Comparison of ENCODE assay signal across 19 cellular contexts in the genomic region with DNA sequence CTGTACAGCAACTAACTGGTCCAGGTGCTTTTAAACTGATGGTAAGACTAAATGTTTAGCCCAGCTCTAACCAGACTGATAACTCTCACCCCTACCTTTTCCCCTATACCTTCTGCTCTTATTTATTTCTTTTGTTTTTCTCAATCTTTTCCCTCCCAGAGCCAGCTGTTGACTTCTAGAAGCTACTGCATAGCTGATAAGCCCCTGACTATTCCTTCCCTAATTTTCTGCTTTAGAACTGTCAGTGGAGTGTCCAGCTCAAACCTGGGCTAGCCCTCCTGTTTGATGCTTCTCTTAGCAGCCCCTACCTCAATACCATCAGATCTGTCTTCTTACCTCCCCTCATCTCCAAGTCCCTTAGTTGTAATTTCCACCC. TPM values are rescaled to one million over a fixed set of nuclear protein-coding genes. Genes with fewer than 3 reads are reported as not detected.
A peak's percentile ranks its signal among the peaks of the same experiment; 100 is the strongest.
DNase-seq lines count a peak whose midpoint lies in the region; ATAC-seq and TF ChIP-seq lines count a peak whose summit lies in the region.
"Had no signal": no experiment of that assay in that cellular context is flagged by ENCODE, and none has a peak within 500 bp of the region (broad histone marks: within the 10 kb centered on the region; RNA-seq: fewer than 3 reads in every experiment).

No MANE protein-coding gene starts in this region.

- H3K4me3 Mint-ChIP-seq in activated naive CD8-positive, alpha-beta T cell treated with anti-CD3 and anti-CD28 coated beads, Interleukin-2, amount 10 ng/mL, durations not matched to agents 7 days and 5 days = no peak overlapping the region
- no peak overlapping the region for H3K4me3 Mint-ChIP-seq in activated naive CD8-positive, alpha-beta T cell treated with anti-CD3 and anti-CD28 coated beads for 36 hours
- H3K4me3 Mint-ChIP-seq: activated naive CD8-positive, alpha-beta T cell; central memory CD8-positive, alpha-beta T cell; endodermal cell had no signal

- H3K27me3 ChIP-seq in RWPE2 (ENCODE audit: insufficient read depth, poor library complexity, severe bottlenecking) (no peaks in the 10 kb centered on the region), esophagus muscularis mucosa (no peaks in the 10 kb centered on the region), thyroid gland (no peaks in the 10 kb centered on the region)
- H3K27me3 ChIP-seq: SJCRH30, vagina had no signal

- H3K4me1 ChIP-seq in RWPE2 (ENCODE audit: insufficient read depth, poor library complexity, severe bottlenecking) (peaks cover 9% of the 10 kb centered on the region), esophagus muscularis mucosa (peaks cover 24 to 55% (median 51%) of the 10 kb centered on the region in 4 donors), thyroid gland (peaks cover 18 to 34% of the 10 kb centered on the region in 2 donors)
- H3K4me1 ChIP-seq: SJCRH30 had no signal

- peaks cover 20% of the 10 kb centered on the region for H3K36me3 Mint-ChIP-seq in activated naive CD8-positive, alpha-beta T cell treated with anti-CD3 and anti-CD28 coated beads, Interleukin-2, amount 10 ng/mL, durations not matched to agents 7 days and 5 days
- H3K36me3 Mint-ChIP-seq in activated naive CD8-positive, alpha-beta T cell treated with anti-CD3 and anti-CD28 coated beads for 36 hours = peaks cover 17% of the 10 kb centered on the region

- peak overlapping the region; percentile 2 for H3K27ac Mint-ChIP-seq in activated naive CD8-positive, alpha-beta T cell treated with anti-CD3 and anti-CD28 coated beads, Interleukin-2, amount 10 ng/mL, durations not matched to agents 7 days and 5 days
- no peak overlapping the region for H3K27ac Mint-ChIP-seq in activated naive CD8-positive, alpha-beta T cell treated with anti-CD3 and anti-CD28 coated beads for 36 hours
- H3K27ac Mint-ChIP-seq: activated naive CD8-positive, alpha-beta T cell; endodermal cell had no signal

- no peak for TF ChIP-seq EP300 in esophagus muscularis mucosa (IDR thresholded peaks at IDR 0.05)

- no peak overlapping the region for H3K4me3 ChIP-seq in RWPE2 (ENCODE audit: severe bottlenecking)
- no peak overlapping the region for H3K4me3 ChIP-seq in esophagus muscularis mucosa
- H3K4me3 ChIP-seq in thyroid gland (replicated peaks in 1 of 3) = no peak overlapping the region
- H3K4me3 ChIP-seq: SJCRH30, vagina had no signal

- H3K9me3 ChIP-seq in RWPE2 (ENCODE audit: severe bottlenecking) (no peaks in the 10 kb centered on the region), esophagus muscularis mucosa (no peaks in the 10 kb centered on the region), thyroid gland (no peaks in the 10 kb centered on the region)
- H3K9me3 ChIP-seq: SJCRH30, vagina had no signal

- H3K36me3 ChIP-seq in RWPE2 (ENCODE audit: low read depth) = no peaks in the 10 kb centered on the region
- peaks cover 0 to 11% (median 0%) of the 10 kb centered on the region in 4 donors for H3K36me3 ChIP-seq in esophagus muscularis mucosa
- no peaks in the 10 kb centered on the region for H3K36me3 ChIP-seq in thyroid gland
- H3K36me3 ChIP-seq: vagina had no signal

- no peak for ATAC-seq in activated naive CD8-positive, alpha-beta T cell treated with anti-CD3 and anti-CD28 coated beads, Interleukin-2, amount 10 ng/mL, durations not matched to agents 7 days and 5 days (ENCODE audit: low read depth)
- ATAC-seq in RWPE2 (ENCODE audit: low read depth) (no peak), HG03442 (IDR thresholded peaks at IDR 0.05; ENCODE audit: unreplicated experiment) (no peak)
- ATAC-seq: left lobe of liver had no signal

- peaks cover 15% of the 10 kb centered on the region for H3K4me1 Mint-ChIP-seq in activated naive CD8-positive, alpha-beta T cell treated with anti-CD3 and anti-CD28 coated beads, Interleukin-2, amount 10 ng/mL, durations not matched to agents 7 days and 5 days
- H3K4me1 Mint-ChIP-seq in activated naive CD8-positive, alpha-beta T cell treated with anti-CD3 and anti-CD28 coated beads for 36 hours = peaks cover 12% of the 10 kb centered on the region
- H3K4me1 Mint-ChIP-seq: central memory CD8-positive, alpha-beta T cell had no signal

- no peaks in the 10 kb centered on the region for H3K9me3 Mint-ChIP-seq in activated naive CD8-positive, alpha-beta T cell treated with anti-CD3 and anti-CD28 coated beads, Interleukin-2, amount 10 ng/mL, durations not matched to agents 7 days and 5 days
- H3K9me3 Mint-ChIP-seq in activated naive CD8-positive, alpha-beta T cell treated with anti-CD3 and anti-CD28 coated beads for 36 hours = no peaks in the 10 kb centered on the region
- H3K9me3 Mint-ChIP-seq: central memory CD8-positive, alpha-beta T cell; endodermal cell had no signal

- H3K27me3 Mint-ChIP-seq in activated naive CD8-positive, alpha-beta T cell treated with anti-CD3 and anti-CD28 coated beads, Interleukin-2, amount 10 ng/mL, durations not matched to agents 7 days and 5 days = no peaks in the 10 kb centered on the region
- H3K27me3 Mint-ChIP-seq in activated naive CD8-positive, alpha-beta T cell treated with anti-CD3 and anti-CD28 coated beads for 36 hours = no peaks in the 10 kb centered on the region
- H3K27me3 Mint-ChIP-seq: activated naive CD8-positive, alpha-beta T cell; central memory CD8-positive, alpha-beta T cell had no signal

- H3K27ac ChIP-seq in RWPE2 (ENCODE audit: poor library complexity, severe bottlenecking) = peak overlapping the region; percentile 27
- H3K27ac ChIP-seq in esophagus muscularis mucosa (replicated peaks in 1 of 4) = peak overlapping the region; percentile 35 to 56 (median 41)
- H3K27ac ChIP-seq in thyroid gland = peak overlapping the region; percentile 1 to 73 (median 69)
- H3K27ac ChIP-seq: SJCRH30, vagina, VCaP had no signal

- TF ChIP-seq CTCF in RWPE2 (IDR thresholded peaks at IDR 0.05; ENCODE audit: poor library complexity, severe bottlenecking) (no peak), esophagus muscularis mucosa (IDR thresholded peaks at IDR 0.05) (no peak), thyroid gland (IDR thresholded peaks at IDR 0.05) (no peak)

- no peak for DNase-seq in activated naive CD8-positive, alpha-beta T cell treated with anti-CD3 and anti-CD28 coated beads, Interleukin-2, amount 10 ng/mL, durations not matched to agents 7 days and 5 days
- no peak for DNase-seq in activated naive CD8-positive, alpha-beta T cell treated with anti-CD3 and anti-CD28 coated beads for 36 hours
- DNase-seq in RWPE2 (ENCODE audit: low spot score) (no peak), esophagus muscularis mucosa (ENCODE audit: extremely low spot score) (no peak), thyroid gland (no peak), DMS153 treated with DMSO at 0.1 percent for 48 hours (lab: John Stamatoyannopoulos, UW; ENCODE audit: unreplicated experiment) (no peak), NCI-H2081 treated with DMSO at 0.1 percent for 48 hours (lab: John Stamatoyannopoulos, UW) (no peak)
- DNase-seq: activated CD8-positive, alpha-beta memory T cell treated with anti-CD3 and anti-CD28 coated beads, Interleukin-2, amount 50 U/mL, for 48 hours; endodermal cell; KG1; NCI-H1417 treated with DMSO at 0.1 percent for 48 hours; SJCRH30; stimulated activated naive CD8-positive, alpha-beta T cell treated with anti-CD3 and anti-CD28 coated beads, Interleukin-15, Interleukin-2, amounts not matched to agents 100 U/mL and 50 U/mL, for 24 hours had no signal

- POLR2A ChIA-PET in activated naive CD8-positive, alpha-beta T cell treated with anti-CD3 and anti-CD28 coated beads, Interleukin-2, amount 10 ng/mL, durations not matched to agents 7 days and 5 days (lab: Charles Lee) = interaction anchor here (1.3 kb wide), 1 partner anchor 23 kb away, joined by 4 read pairs; the partner anchor contains the start of gene NCK1

- TF ChIP-seq POLR2A in esophagus muscularis mucosa (IDR thresholded peaks at IDR 0.05; ENCODE audit: low read depth) (no peak), thyroid gland (IDR thresholded peaks at IDR 0.05) (no peak)

- intact Hi-C loops in esophagus muscularis mucosa (cut with DNase I) = no loop called here
- intact Hi-C loops in thyroid gland (cut with DNase I) = no loop called here

RNA-seq across cellular contexts. Expression of gene SLC35G2, which starts 20.6 kb away (rescaled TPM):
- under 1 TPM; 0.19 to 0.28 TPM for total RNA-seq in activated naive CD8-positive, alpha-beta T cell treated with anti-CD3 and anti-CD28 coated beads, Interleukin-2, amount 10 ng/mL, durations not matched to agents 7 days and 5 days
- total RNA-seq in activated naive CD8-positive, alpha-beta T cell treated with anti-CD3 and anti-CD28 coated beads for 36 hours = 1 to 10 TPM; 1.9 to 2.3 TPM
- total RNA-seq in esophagus muscularis mucosa (1 to 10 TPM; 2.9 to 6.4 (median 5.3) TPM), thyroid gland (10 to 100 TPM in 3 of 4 donors, 1 to 10 TPM in 1; 9.6 to 12.6 (median 11.5) TPM)

RNA-seq across cellular contexts. Expression of gene NCK1, which starts 22.5 kb away (rescaled TPM):
- 10 to 100 TPM; 37.2 to 42.2 TPM for total RNA-seq in activated naive CD8-positive, alpha-beta T cell treated with anti-CD3 and anti-CD28 coated beads, Interleukin-2, amount 10 ng/mL, durations not matched to agents 7 days and 5 days
- total RNA-seq in activated naive CD8-positive, alpha-beta T cell treated with anti-CD3 and anti-CD28 coated beads for 36 hours = 10 to 100 TPM; 25.5 to 27.7 TPM
- total RNA-seq in esophagus muscularis mucosa (10 to 100 TPM; 28.9 to 54.0 (median 37.0) TPM), thyroid gland (10 to 100 TPM; 46.1 to 64.4 (median 47.0) TPM)
